9 cellular contexts compared by ENCODE assay signal in the genomic region with DNA sequence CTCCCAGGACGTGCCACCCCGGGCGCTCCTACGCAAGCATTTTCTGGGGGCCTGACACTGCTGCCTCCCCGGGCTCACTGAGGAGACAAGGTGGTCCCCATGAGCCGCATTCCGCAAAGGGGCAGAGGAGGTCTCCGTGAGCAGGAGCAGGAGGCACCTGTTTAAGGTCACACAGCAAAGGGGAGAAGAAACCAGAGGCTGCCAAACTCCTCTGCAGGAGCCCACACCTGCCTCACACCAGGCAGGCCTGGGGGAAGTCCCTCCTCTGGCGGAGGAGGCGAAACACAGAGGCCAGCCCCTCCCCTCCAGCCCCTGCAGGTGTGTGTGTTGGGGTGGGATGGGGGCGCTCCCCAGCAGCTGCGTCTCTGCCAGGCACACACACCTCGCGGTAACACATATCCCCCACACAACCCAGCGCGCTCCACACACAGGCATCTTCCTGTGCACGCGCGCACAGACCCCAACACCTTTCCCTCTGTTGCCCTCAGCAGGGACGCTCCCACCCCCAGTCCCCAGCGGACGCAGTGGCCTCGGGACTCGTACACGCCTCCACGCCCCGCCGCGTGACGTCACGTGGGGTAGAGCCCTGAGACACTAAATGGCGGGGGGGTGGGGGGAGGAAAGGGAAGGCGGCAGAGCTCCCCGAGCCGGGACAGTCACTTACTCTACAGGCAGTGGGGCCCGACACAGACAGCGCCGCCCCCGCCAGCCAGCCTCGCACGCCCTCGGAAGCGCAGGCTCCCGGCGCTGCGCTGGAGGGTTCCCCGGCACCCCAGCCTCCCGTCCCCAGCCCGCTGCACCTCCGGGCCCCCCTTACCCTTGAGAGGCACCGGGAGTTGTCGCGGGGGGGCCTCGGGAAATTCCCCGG. TPM values are rescaled to one million over a fixed set of nuclear protein-coding genes. Genes with fewer than 3 reads are reported as not detected.
DNase-seq lines count a peak whose midpoint lies in the region; ATAC-seq and TF ChIP-seq lines count a peak whose summit lies in the region.
"Had no signal": no experiment of that assay in that cellular context is flagged by ENCODE, and none has a peak within 500 bp of the region (broad histone marks: within the 10 kb centered on the region; RNA-seq: fewer than 3 reads in every experiment).

No MANE protein-coding gene starts in this region.

- no peak for TF ChIP-seq POLR2A in uterus (IDR thresholded peaks at IDR 0.05)

- no peaks in the 10 kb centered on the region for H3K27me3 ChIP-seq in KMS-11 (ENCODE audit: insufficient read depth, low read depth)
- peaks cover 100% of the 10 kb centered on the region for H3K27me3 ChIP-seq in left ventricle myocardium inferior (ENCODE audit: low read depth)
- H3K27me3 ChIP-seq in uterus = peaks cover 11 to 30% of the 10 kb centered on the region in 2 donors

- TF ChIP-seq CTCF in GM12873 (IDR thresholded peaks at IDR 0.05; ENCODE audit: insufficient read depth, low read depth, low read length, missing control alignments) (peak; percentile 7), KMS-11 (conservative IDR thresholded peaks at IDR 0.05; ENCODE audit: low read depth, low read length) (no peak), left ventricle myocardium inferior (IDR thresholded peaks at IDR 0.05; ENCODE audit: borderline replicate concordance) (no peak), uterus (IDR thresholded peaks at IDR 0.05) (no peak)

- H3K9ac ChIP-seq in KMS-11 = peak overlapping the region; percentile 75

- H3K4me1 ChIP-seq in KMS-11 (ENCODE audit: low read depth, poor library complexity, severe bottlenecking) (peaks cover 65% of the 10 kb centered on the region), left ventricle myocardium inferior (peaks cover 31% of the 10 kb centered on the region), uterus (peaks cover 0 to 12% of the 10 kb centered on the region in 2 donors)

- peaks cover 32% of the 10 kb centered on the region for H3K79me2 ChIP-seq in KMS-11 (ENCODE audit: insufficient read depth, low read depth)

- H3K27ac ChIP-seq in KMS-11 = peak overlapping the region; percentile 94
- no peak overlapping the region for H3K27ac ChIP-seq in left ventricle myocardium inferior (replicated peaks)
- no peak overlapping the region for H3K27ac ChIP-seq in uterus

- H3K9me3 ChIP-seq in left ventricle myocardium inferior (replicated peaks) = no peaks in the 10 kb centered on the region
- H3K9me3 ChIP-seq in uterus = no peaks in the 10 kb centered on the region

- H3K4me2 ChIP-seq in KMS-11 = peak overlapping the region; percentile 95

- H3K36me3 ChIP-seq in KMS-11 (ENCODE audit: insufficient read depth) (no peaks in the 10 kb centered on the region), left ventricle myocardium inferior (no peaks in the 10 kb centered on the region), uterus (no peaks in the 10 kb centered on the region)

- DNase-seq in activated CD8-positive, alpha-beta memory T cell treated with anti-CD3 and anti-CD28 coated beads for 4 hours (ENCODE audit: low read depth in 2 of 2) = peak; percentile 71 to 83
- DNase-seq in left ventricle myocardium inferior = no peak
- peak; percentile 73 for DNase-seq in stimulated activated CD4-positive, alpha-beta T cell treated with anti-CD3 and anti-CD28 coated beads, Interleukin-4, amount 100 ng/mL, for 24 hours
- no peak for DNase-seq in hypothalamus (lab: John Stamatoyannopoulos, UW)
- no peak for DNase-seq in uterus

- no peaks in the 10 kb centered on the region for H4K20me1 ChIP-seq in KMS-11 (ENCODE audit: insufficient read depth)

- ATAC-seq in GM21526 (IDR thresholded peaks at IDR 0.05; ENCODE audit: low FRiP score, unreplicated experiment) = peak; percentile 70

- intact Hi-C loops in left ventricle myocardium inferior (cut with micrococcal nuclease) (no loop called here), uterus (cut with DNase I; ENCODE audit: low total_unique reads) (no loop called here)

- H2AFZ ChIP-seq in KMS-11 (ENCODE audit: low read depth) = peak overlapping the region; percentile 32; the same call in 1 of the 2 replicates

- H3K4me3 ChIP-seq in KMS-11 (IDR thresholded peaks at IDR 0.05; ENCODE audit: insufficient read depth, low read depth, low read length) (peak overlapping the region; percentile 11), left ventricle myocardium inferior (peak overlapping the region; percentile 51), uterus (peak overlapping the region in 1 of 2 donors; percentile 8)

RNA-seq across cellular contexts. Expression of a gene that starts 0.5 kb away (rescaled TPM):
- total RNA-seq in left ventricle myocardium inferior = not detected
- under 1 TPM in 2 of 4 donors, not detected in 2; 0.15 to 0.97 TPM for total RNA-seq in uterus

RNA-seq across cellular contexts. Expression of a gene that starts 20.5 kb away (rescaled TPM):
- total RNA-seq in left ventricle myocardium inferior = 1.0 TPM
- total RNA-seq in uterus = 1 to 10 TPM in 3 of 4 donors, not detected in 1; 1.0 to 2.1 (median 1.9) TPM
- total RNA-seq: SK-MEL-5 had no signal

RNA-seq across cellular contexts. Expression of a gene that starts 48.5 kb away (rescaled TPM):
- total RNA-seq in left ventricle myocardium inferior (0.14 TPM), uterus (not detected)
- total RNA-seq: SK-MEL-5 had no signal

Comparison
In these comparisons a context has a peak if more than half of its experiments do, and no peak if none do; other contexts are left out.
1. DNase-seq: peak in activated CD8-positive, alpha-beta memory T cell treated with anti-CD3 and anti-CD28 coated beads for 4 hours (2 of 2) and stimulated activated CD4-positive, alpha-beta T cell treated with anti-CD3 and anti-CD28 coated beads, Interleukin-4, amount 100 ng/mL, for 24 hours (single experiment); none in left ventricle myocardium inferior (single experiment), hypothalamus (0 of 51) and uterus (0 of 2).